Comparison of ENCODE assay signal across 9 cellular contexts in genomic region chr19:46349311-46349993, GRCh38. TPM values are rescaled to one million over a fixed set of nuclear protein-coding genes. Genes with fewer than 3 reads are reported as not detected.
DNase-seq lines count a peak whose midpoint lies in the region; ATAC-seq and TF ChIP-seq lines count a peak whose summit lies in the region.
"Had no signal": no experiment of that assay in that cellular context is flagged by ENCODE, and none has a peak within 500 bp of the region (broad histone marks: within the 10 kb centered on the region; RNA-seq: fewer than 3 reads in every experiment).

No MANE protein-coding gene starts in this region.

- in situ Hi-C loops in GM23248 (cut with MboI), result no loop called here

- H3K36me3 Mint-ChIP-seq in activated CD4-positive, alpha-beta T cell treated with anti-CD3 and anti-CD28 coated beads for 36 hours (ENCODE audit: low read depth), result peaks cover 34% of the 10 kb centered on the region
- peaks cover 43% of the 10 kb centered on the region for H3K36me3 Mint-ChIP-seq in stimulated activated memory B cell treated with anti-CD40 and anti-IgM and Interleukin-4, amounts not matched to agents 10 μg/mL and 1 μg/mL and 100 μg/mL, for 72 hours

- H3K27me3 ChIP-seq in OCI-LY3 (ENCODE audit: low read depth, low read length) (no peaks in the 10 kb centered on the region), GM23248 (replicated peaks; ENCODE audit: insufficient read depth) (no peaks in the 10 kb centered on the region)

- H3K27ac ChIP-seq in OCI-LY3 (ENCODE audit: low read length) (peak overlapping the region; percentile 67), epithelial cell of prostate (peak overlapping the region; percentile 73), GM23248 (no peak overlapping the region)

- H3K4me3 Mint-ChIP-seq in activated CD4-positive, alpha-beta T cell treated with anti-CD3 and anti-CD28 coated beads for 36 hours, result peak overlapping the region; percentile 90
- peak overlapping the region; percentile 80 for H3K4me3 Mint-ChIP-seq in stimulated activated memory B cell treated with anti-CD40 and anti-IgM and Interleukin-4, amounts not matched to agents 10 μg/mL and 1 μg/mL and 100 μg/mL, for 72 hours

- 77 to 80% methylated on average over 11 of the region's 11 CpGs for WGBS in GM23248 (ENCODE audit: low coverage in 1 of 2, low lambda C conversion rate in 2 of 2, missing lambda C conversion rate in 2 of 2), 2 experiments

- H4K20me1 ChIP-seq in OCI-LY3 (ENCODE audit: insufficient read depth, low read length) (no peaks in the 10 kb centered on the region; the same call in 1 of the 2 replicates), GM23248 (ENCODE audit: insufficient read depth) (no peaks in the 10 kb centered on the region)

- no peak overlapping the region for H2AFZ ChIP-seq in OCI-LY3 (ENCODE audit: low read depth, low read length)
- H2AFZ ChIP-seq in GM23248, result no peak overlapping the region

- no peak for DNase-seq in activated CD4-positive, alpha-beta T cell treated with anti-CD3 and anti-CD28 coated beads for 36 hours
- no peak for DNase-seq in activated CD4-positive, alpha-beta T cell treated with anti-CD3 and anti-CD28 coated beads, Interleukin-2, amount 50 U/mL, for 1 hour
- DNase-seq in epithelial cell of prostate (ENCODE audit: low read depth, low spot score), result no peak
- no peak for DNase-seq in C1 segment of cervical spinal cord (lab: John Stamatoyannopoulos, UW)
- no peak for DNase-seq in GM23248
- DNase-seq: NCI-H2107 had no signal

- peaks cover 15% of the 10 kb centered on the region for H3F3A ChIP-seq in GM23248 (ENCODE audit: insufficient read depth)

- peak overlapping the region; percentile 47; the same call in 1 of the 2 replicates for H3K9ac ChIP-seq in OCI-LY3 (ENCODE audit: low read length)
- no peak overlapping the region for H3K9ac ChIP-seq in GM23248

- peaks cover 46% of the 10 kb centered on the region for H3K4me1 Mint-ChIP-seq in activated CD4-positive, alpha-beta T cell treated with anti-CD3 and anti-CD28 coated beads for 36 hours
- H3K4me1 Mint-ChIP-seq in stimulated activated memory B cell treated with anti-CD40 and anti-IgM and Interleukin-4, amounts not matched to agents 10 μg/mL and 1 μg/mL and 100 μg/mL, for 72 hours, result peaks cover 58% of the 10 kb centered on the region

- peak overlapping the region; percentile 97 for H3K27ac Mint-ChIP-seq in activated CD4-positive, alpha-beta T cell treated with anti-CD3 and anti-CD28 coated beads for 36 hours
- peak overlapping the region; percentile 86 for H3K27ac Mint-ChIP-seq in stimulated activated memory B cell treated with anti-CD40 and anti-IgM and Interleukin-4, amounts not matched to agents 10 μg/mL and 1 μg/mL and 100 μg/mL, for 72 hours

- CTCF ChIA-PET in activated CD4-positive, alpha-beta T cell treated with anti-CD3 and anti-CD28 coated beads for 36 hours (lab: Charles Lee), result no interaction called here

- no peak for ATAC-seq in activated CD4-positive, alpha-beta T cell treated with anti-CD3 and anti-CD28 coated beads for 36 hours
- ATAC-seq in stimulated activated memory B cell treated with anti-CD40 and anti-IgM and Interleukin-4, amounts not matched to agents 10 μg/mL and 1 μg/mL and 100 μg/mL, for 72 hours, result no peak
- no peak for ATAC-seq in HG02610 (IDR thresholded peaks at IDR 0.05; ENCODE audit: unreplicated experiment)

- TF ChIP-seq CTCF in OCI-LY3 (IDR thresholded peaks at IDR 0.05; ENCODE audit: low read depth, low read length), result no peak

- H3K4me2 ChIP-seq in OCI-LY3 (ENCODE audit: low read length) (peak overlapping the region; percentile 90), GM23248 (ENCODE audit: unreplicated experiment) (no peak overlapping the region)

- H3K4me1 ChIP-seq in OCI-LY3 (ENCODE audit: low read length) (peaks cover 47% of the 10 kb centered on the region), GM23248 (ENCODE audit: insufficient read depth) (peaks cover 30% of the 10 kb centered on the region)

- POLR2A ChIA-PET in activated CD4-positive, alpha-beta T cell treated with anti-CD3 and anti-CD28 coated beads for 36 hours (lab: Charles Lee), result interaction anchor here (0.6 kb wide), 2 partner anchors 78 to 252 kb away, joined by 4 to 7 read pairs; no protein-coding TSS in a partner anchor

- H3K9me3 Mint-ChIP-seq in activated CD4-positive, alpha-beta T cell treated with anti-CD3 and anti-CD28 coated beads for 36 hours (ENCODE audit: low read depth), result no peaks in the 10 kb centered on the region
- H3K9me3 Mint-ChIP-seq in stimulated activated memory B cell treated with anti-CD40 and anti-IgM and Interleukin-4, amounts not matched to agents 10 μg/mL and 1 μg/mL and 100 μg/mL, for 72 hours, result no peaks in the 10 kb centered on the region

- no peaks in the 10 kb centered on the region for H3K9me3 ChIP-seq in OCI-LY3 (ENCODE audit: insufficient read depth, low read length)
- H3K9me3 ChIP-seq in GM23248 (ENCODE audit: low read depth), result no peaks in the 10 kb centered on the region

- intact Hi-C loops in activated CD4-positive, alpha-beta T cell treated with anti-CD3 and anti-CD28 coated beads for 36 hours (cut with DNase I, micrococcal nuclease), result loop anchor here in 1 of 2 experiments (5.0 kb wide), 3 partner anchors 487 to 1257 kb away; partner anchors contain the start of genes FOXA3, INAFM1, PPP1R37 and SYMPK

- no peaks in the 10 kb centered on the region for H3K9me2 ChIP-seq in GM23248 (ENCODE audit: insufficient read depth)

- H3K79me2 ChIP-seq in OCI-LY3 (ENCODE audit: low read length) (peaks cover 73% of the 10 kb centered on the region), GM23248 (ENCODE audit: insufficient read depth) (peaks cover 67% of the 10 kb centered on the region)

- H3K4me3 ChIP-seq in OCI-LY3 (ENCODE audit: low read length) (peak overlapping the region; percentile 66), GM23248 (no peak overlapping the region)

- peaks cover 35% of the 10 kb centered on the region for H3K36me3 ChIP-seq in OCI-LY3 (replicated peaks; ENCODE audit: low read depth, low read length)
- H3K36me3 ChIP-seq in GM23248 (ENCODE audit: low read depth), result peaks cover 8% of the 10 kb centered on the region; the same call in 1 of the 2 replicates

- no peaks in the 10 kb centered on the region for H3K27me3 Mint-ChIP-seq in activated CD4-positive, alpha-beta T cell treated with anti-CD3 and anti-CD28 coated beads for 36 hours
- peaks cover 2% of the 10 kb centered on the region for H3K27me3 Mint-ChIP-seq in stimulated activated memory B cell treated with anti-CD40 and anti-IgM and Interleukin-4, amounts not matched to agents 10 μg/mL and 1 μg/mL and 100 μg/mL, for 72 hours

RNA-seq across cellular contexts. Expression of gene PPP5C, which starts 2.6 kb away (rescaled TPM):
- total RNA-seq in activated CD4-positive, alpha-beta T cell treated with anti-CD3 and anti-CD28 coated beads for 36 hours, result 100 to 1,000 TPM in 1 of 2 experiments, 10 to 100 TPM in 1; 100.0 to 129 TPM
- 56.4 and 60.8 TPM in 2 replicates for total RNA-seq in GM23248 (2014; rRNA removed; shearing (Covaris generic))
- polyA plus RNA-seq in GM23248 (2016; fragmentation: Nextera tagmentation; extraction: Ambion mirVana), result 47.3 and 48.7 TPM in 2 replicates

RNA-seq across cellular contexts. Expression of gene HIF3A, which starts 52.6 kb away (rescaled TPM):
- not detected for total RNA-seq in activated CD4-positive, alpha-beta T cell treated with anti-CD3 and anti-CD28 coated beads for 36 hours
- total RNA-seq in GM23248 (2014; rRNA removed; shearing (Covaris generic)), result not detected in 2 replicates
- 0.20 and 0.27 TPM in 2 replicates for polyA plus RNA-seq in GM23248 (2016; fragmentation: Nextera tagmentation; extraction: Ambion mirVana)
